ENCODE assay signal across 7 cellular contexts in the genomic region with DNA sequence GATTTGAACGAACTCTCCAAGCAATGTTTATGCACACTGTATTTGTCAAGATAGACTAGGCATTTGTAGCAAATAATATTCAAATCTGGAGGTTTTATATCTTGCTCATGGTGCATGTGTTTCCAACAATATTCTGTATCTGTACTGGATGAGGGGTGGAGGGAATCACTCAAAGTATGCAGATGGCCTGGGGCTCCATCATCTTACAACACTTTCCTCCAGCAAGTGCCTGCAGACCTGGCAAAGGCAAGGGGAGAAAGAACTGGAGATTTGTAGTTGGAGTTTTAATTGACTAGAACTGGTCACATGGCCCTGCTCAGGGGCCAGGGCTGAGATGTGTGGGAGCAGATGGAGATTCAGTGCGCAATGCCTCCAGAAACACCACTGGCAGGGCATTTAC.
"Had no signal": no experiment of that assay in that cellular context is flagged by ENCODE, and none has a peak within 500 bp of the region (broad histone marks: within the 10 kb centered on the region; RNA-seq: fewer than 3 reads in every experiment).

No MANE protein-coding gene starts in this region.

- H3K4me3 ChIP-seq: HAP-1, K562 had no signal

- H3K4me1 ChIP-seq: HAP-1 had no signal

- ATAC-seq: HCT116, K562 had no signal

- H3K36me3 ChIP-seq: HAP-1 had no signal

- H3K27ac Mint-ChIP-seq: HFFc6 had no signal

- H3K4me3 Mint-ChIP-seq: HFFc6 had no signal

- H3K9me3 ChIP-seq: HAP-1 had no signal

- DNase-seq: GOT3, H7, HFFc6, IMR-90 had no signal
